In the genomic region with DNA sequence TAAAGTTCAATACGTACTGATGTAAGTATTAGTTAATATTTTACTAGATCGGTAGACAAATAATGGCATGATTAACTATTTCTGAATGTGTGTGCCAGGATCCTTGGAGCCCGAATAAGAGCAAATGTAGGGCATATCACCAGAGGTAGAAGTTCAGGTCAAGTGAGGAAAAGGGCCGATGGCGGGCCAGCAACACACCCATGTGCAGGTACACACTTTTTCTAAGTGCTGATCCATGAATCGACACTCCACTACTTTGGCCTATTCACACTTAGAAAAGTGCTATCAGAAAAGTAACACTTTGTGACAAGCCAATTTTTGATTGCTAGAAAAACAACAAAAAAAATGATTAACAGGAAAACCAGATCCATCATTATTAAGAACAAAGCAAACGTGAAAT, we compare ENCODE assay signal across 12 cellular contexts.
DNase-seq lines count a peak whose midpoint lies in the region; ATAC-seq and TF ChIP-seq lines count a peak whose summit lies in the region.
"Had no signal": no experiment of that assay in that cellular context is flagged by ENCODE, and none has a peak within 500 bp of the region (broad histone marks: within the 10 kb centered on the region; RNA-seq: fewer than 3 reads in every experiment).

No MANE protein-coding gene starts in this region.

- POLR2A ChIA-PET in CD4-positive, alpha-beta memory T cell (lab: Charles Lee; ENCODE audit: partially characterized antibody): no interaction called here

- H3K4me3 ChIP-seq in CD4-positive, alpha-beta memory T cell (ENCODE audit: low read length in 2 of 2): no peak overlapping the region
- no peak overlapping the region for H3K4me3 ChIP-seq in OCI-LY3 (ENCODE audit: low read length)
- peak overlapping the region; percentile 31 to 62 for H3K4me3 ChIP-seq in duodenal mucosa (ENCODE audit: low read depth in 1 of 2, low read length in 2 of 2)
- H3K4me3 ChIP-seq in muscle layer of duodenum (ENCODE audit: low read depth in 1 of 2, low read length in 2 of 2): peak overlapping the region in 1 of 2 donors; percentile 18
- H3K4me3 ChIP-seq: BLaER1, SK-N-MC had no signal

- H3K9ac ChIP-seq in OCI-LY3 (ENCODE audit: low read length) (no peak overlapping the region), duodenal mucosa (ENCODE audit: low read depth in 1 of 2, low read length in 2 of 2) (peak overlapping the region in 1 of 2 donors; percentile 48)
- H3K9ac ChIP-seq: BLaER1 had no signal

- H3K4me2 ChIP-seq in OCI-LY3 (ENCODE audit: low read length): peak overlapping the region; percentile 49; the same call in 1 of the 2 replicates
- H3K4me2 ChIP-seq: BLaER1 had no signal

- CTCF ChIA-PET in CD4-positive, alpha-beta memory T cell (lab: Charles Lee; ENCODE audit: partially characterized antibody): no interaction called here

- H4K20me1 ChIP-seq in OCI-LY3 (ENCODE audit: insufficient read depth, low read length): no peaks in the 10 kb centered on the region
- H4K20me1 ChIP-seq: BLaER1 had no signal

- H3K9me3 Mint-ChIP-seq in CD4-positive, alpha-beta memory T cell: peaks cover 0 to 3% (median 0%) of the 10 kb centered on the region in 8 donors

- no peaks in the 10 kb centered on the region for H3K27me3 Mint-ChIP-seq in CD4-positive, alpha-beta memory T cell

- H2AFZ ChIP-seq in OCI-LY3 (ENCODE audit: low read depth, low read length): no peak overlapping the region

- intact Hi-C loops in CD4-positive, alpha-beta memory T cell (cut with micrococcal nuclease): no loop called here

- H3K27ac Mint-ChIP-seq in CD4-positive, alpha-beta memory T cell: peak overlapping the region in 4 of 7 donors; percentile 74 to 95 (median 80)

- H3K27ac ChIP-seq in CD4-positive, alpha-beta memory T cell (ENCODE audit: low read depth, low read length): peak overlapping the region; percentile 13
- no peak overlapping the region for H3K27ac ChIP-seq in OCI-LY3 (ENCODE audit: low read length)
- peak overlapping the region; percentile 33 for H3K27ac ChIP-seq in duodenal mucosa (ENCODE audit: low read depth, low read length)
- peak overlapping the region; percentile 56 for H3K27ac ChIP-seq in muscle layer of duodenum (ENCODE audit: low read length)
- H3K27ac ChIP-seq in caudate nucleus (ENCODE audit: low read depth, low read length): no peak overlapping the region
- H3K27ac ChIP-seq: BLaER1, SK-N-MC had no signal

- DNase-seq in CD4-positive, alpha-beta memory T cell: no peak
- DNase-seq in NCI-H2029 (lab: John Stamatoyannopoulos, UW): no peak
- no peak for DNase-seq in caudate nucleus (lab: John Stamatoyannopoulos, UW)
- DNase-seq in HuH-7.5 (ENCODE audit: low spot score): no peak
- DNase-seq: NCI-H2227 treated with DMSO at 0.1 percent for 48 hours, posterior cingulate gyrus had no signal

- H3K4me1 ChIP-seq in CD4-positive, alpha-beta memory T cell (ENCODE audit: insufficient read depth, low read length): peaks cover 32% of the 10 kb centered on the region
- H3K4me1 ChIP-seq in OCI-LY3 (ENCODE audit: low read length) (peaks cover 23% of the 10 kb centered on the region), duodenal mucosa (ENCODE audit: control insufficient read depth in 1 of 2, insufficient read depth in 2 of 2, low read length in 2 of 2) (peaks cover 49 to 53% of the 10 kb centered on the region in 2 donors), muscle layer of duodenum (ENCODE audit: control insufficient read depth in 1 of 2, insufficient read depth in 2 of 2, low read length in 2 of 2) (peaks cover 4 to 16% of the 10 kb centered on the region in 2 donors)

- no peak for TF ChIP-seq CTCF in OCI-LY3 (IDR thresholded peaks at IDR 0.05; ENCODE audit: low read depth, low read length)

- no peaks in the 10 kb centered on the region for H3K79me2 ChIP-seq in OCI-LY3 (ENCODE audit: low read length)

- H3K4me1 Mint-ChIP-seq in CD4-positive, alpha-beta memory T cell: peaks cover 17 to 42% (median 33%) of the 10 kb centered on the region in 4 donors

- H3K36me3 ChIP-seq in CD4-positive, alpha-beta memory T cell (ENCODE audit: insufficient read depth, low read length): no peaks in the 10 kb centered on the region
- H3K36me3 ChIP-seq in OCI-LY3 (replicated peaks; ENCODE audit: low read depth, low read length) (no peaks in the 10 kb centered on the region), duodenal mucosa (ENCODE audit: control insufficient read depth in 1 of 2, insufficient read depth in 2 of 2, low read length in 2 of 2) (no peaks in the 10 kb centered on the region), muscle layer of duodenum (ENCODE audit: control insufficient read depth in 1 of 2, insufficient read depth in 2 of 2, low read length in 2 of 2) (no peaks in the 10 kb centered on the region)

- peak overlapping the region in 5 of 8 donors; percentile 65 to 88 (median 85) for H3K4me3 Mint-ChIP-seq in CD4-positive, alpha-beta memory T cell

- H3K9me3 ChIP-seq in CD4-positive, alpha-beta memory T cell (ENCODE audit: control insufficient read depth in 1 of 2, low read length in 2 of 2): no peaks in the 10 kb centered on the region
- H3K9me3 ChIP-seq in OCI-LY3 (ENCODE audit: insufficient read depth, low read length) (no peaks in the 10 kb centered on the region), duodenal mucosa (ENCODE audit: control insufficient read depth in 1 of 2, low read length in 2 of 2) (no peaks in the 10 kb centered on the region), muscle layer of duodenum (ENCODE audit: control insufficient read depth in 1 of 2, low read length in 2 of 2) (no peaks in the 10 kb centered on the region)

- ATAC-seq in GM18498 (IDR thresholded peaks at IDR 0.05; ENCODE audit: unreplicated experiment): no peak

- peaks cover 3 to 11% of the 10 kb centered on the region in 2 donors for H3K36me3 Mint-ChIP-seq in CD4-positive, alpha-beta memory T cell

- H3K27me3 ChIP-seq in CD4-positive, alpha-beta memory T cell (ENCODE audit: insufficient read depth, low read length): no peaks in the 10 kb centered on the region
- H3K27me3 ChIP-seq in OCI-LY3 (ENCODE audit: low read depth, low read length): peaks cover 5% of the 10 kb centered on the region
- no peaks in the 10 kb centered on the region for H3K27me3 ChIP-seq in duodenal mucosa (ENCODE audit: control insufficient read depth in 1 of 2, insufficient read depth in 2 of 2, low read length in 2 of 2)
- H3K27me3 ChIP-seq in muscle layer of duodenum (ENCODE audit: low read depth, low read length): no peaks in the 10 kb centered on the region
- H3K27me3 ChIP-seq: BLaER1 had no signal

Comparison
In these comparisons a context has a peak if more than half of its experiments do, and no peak if none do; other contexts are left out.
1. H3K27ac ChIP-seq: peak in CD4-positive, alpha-beta memory T cell (single experiment), duodenal mucosa (single experiment) and muscle layer of duodenum (single experiment); none in OCI-LY3 (single experiment) and caudate nucleus (single experiment).
2. H3K4me3 ChIP-seq: peak in duodenal mucosa (2 of 2); none in CD4-positive, alpha-beta memory T cell (0 of 2) and OCI-LY3 (single experiment).